ENCODE assay signal across 9 cellular contexts in genomic region chr16:89562939-89563338, GRCh38. TPM values are rescaled to one million over a fixed set of nuclear protein-coding genes. Genes with fewer than 3 reads are reported as not detected.
A peak's percentile ranks its signal among the peaks of the same experiment; 100 is the strongest.
DNase-seq lines count a peak whose midpoint lies in the region; ATAC-seq and TF ChIP-seq lines count a peak whose summit lies in the region.
"Had no signal": no experiment of that assay in that cellular context is flagged by ENCODE, and none has a peak within 500 bp of the region (broad histone marks: within the 10 kb centered on the region; RNA-seq: fewer than 3 reads in every experiment).

No MANE protein-coding gene starts in this region.

- no peak for DNase-seq in activated naive CD4-positive, alpha-beta T cell treated with anti-CD3 and anti-CD28 coated beads for 36 hours
- no peak for DNase-seq in activated naive CD4-positive, alpha-beta T cell treated with anti-CD3 and anti-CD28 coated beads, Interleukin-2, amount 50 U/mL, for 16 hours
- DNase-seq in SJCRH30 = no peak
- no peak for DNase-seq in epithelial cell of esophagus (ENCODE audit: low read depth)
- no peak for DNase-seq in stimulated activated naive B cell treated with anti-CD40 and anti-IgM and Interleukin-4, amounts not matched to agents 10 μg/mL and 1 μg/mL and 100 μg/mL, for 72 hours
- no peak for DNase-seq in left cardiac atrium
- DNase-seq in NOMO-1 treated with dmso at 0.1 percent for 144 hours (lab: John Stamatoyannopoulos, UW; ENCODE audit: unreplicated experiment) = no peak
- DNase-seq in NCI-H2196 (lab: John Stamatoyannopoulos, UW; ENCODE audit: unreplicated experiment) = no peak
- DNase-seq: upper lobe of right lung had no signal

- peaks cover 39% of the 10 kb centered on the region for H3K36me3 ChIP-seq in SJCRH30

- CTCF ChIA-PET in activated naive CD4-positive, alpha-beta T cell treated with anti-CD3 and anti-CD28 coated beads for 36 hours (lab: Charles Lee) = interaction anchor here (0.6 kb wide), 1 partner anchor 25 kb away, joined by 3 read pairs; no protein-coding TSS in a partner anchor

- TF ChIP-seq CTCF in epithelial cell of esophagus (IDR thresholded peaks at IDR 0.05; ENCODE audit: insufficient read depth, low read depth, low read length, missing control alignments) = no peak

- intact Hi-C loops in activated naive CD4-positive, alpha-beta T cell treated with anti-CD3 and anti-CD28 coated beads for 36 hours (cut with micrococcal nuclease) = no loop called here
- intact Hi-C loops in left cardiac atrium (cut with DNase I) = no loop called here

- H3K27ac Mint-ChIP-seq in activated naive CD4-positive, alpha-beta T cell treated with anti-CD3 and anti-CD28 coated beads for 36 hours = no peak overlapping the region
- H3K27ac Mint-ChIP-seq in stimulated activated naive B cell treated with anti-CD40 and anti-IgM and Interleukin-4, amounts not matched to agents 10 μg/mL and 1 μg/mL and 100 μg/mL, for 72 hours = peak overlapping the region; percentile 95

- peak overlapping the region; percentile 83 for H3K4me3 ChIP-seq in SJCRH30
- H3K4me3 ChIP-seq in epithelial cell of esophagus (ENCODE audit: low read length) = peak overlapping the region; percentile 84

- peaks cover 29% of the 10 kb centered on the region for H3K4me1 ChIP-seq in SJCRH30

- H3K27me3 ChIP-seq in SJCRH30 = no peaks in the 10 kb centered on the region
- H3K27me3 ChIP-seq: upper lobe of right lung had no signal

- peaks cover 48% of the 10 kb centered on the region for H3K4me1 Mint-ChIP-seq in activated naive CD4-positive, alpha-beta T cell treated with anti-CD3 and anti-CD28 coated beads for 36 hours (ENCODE audit: low read depth)
- H3K4me1 Mint-ChIP-seq in stimulated activated naive B cell treated with anti-CD40 and anti-IgM and Interleukin-4, amounts not matched to agents 10 μg/mL and 1 μg/mL and 100 μg/mL, for 72 hours = peaks cover 38 to 62% of the 10 kb centered on the region in 2 donors

- H3K36me3 Mint-ChIP-seq in activated naive CD4-positive, alpha-beta T cell treated with anti-CD3 and anti-CD28 coated beads for 36 hours (ENCODE audit: low read depth) = peaks cover 38% of the 10 kb centered on the region
- peaks cover 42 to 48% of the 10 kb centered on the region in 2 donors for H3K36me3 Mint-ChIP-seq in stimulated activated naive B cell treated with anti-CD40 and anti-IgM and Interleukin-4, amounts not matched to agents 10 μg/mL and 1 μg/mL and 100 μg/mL, for 72 hours

- H3K9me3 ChIP-seq in SJCRH30 (replicated peaks) = no peaks in the 10 kb centered on the region
- H3K9me3 ChIP-seq: upper lobe of right lung had no signal

- no peaks in the 10 kb centered on the region for H3K9me3 Mint-ChIP-seq in activated naive CD4-positive, alpha-beta T cell treated with anti-CD3 and anti-CD28 coated beads for 36 hours
- H3K9me3 Mint-ChIP-seq in stimulated activated naive B cell treated with anti-CD40 and anti-IgM and Interleukin-4, amounts not matched to agents 10 μg/mL and 1 μg/mL and 100 μg/mL, for 72 hours = no peaks in the 10 kb centered on the region

- no peak for ATAC-seq in stimulated activated naive B cell treated with anti-CD40 and anti-IgM and Interleukin-4, amounts not matched to agents 10 μg/mL and 1 μg/mL and 100 μg/mL, for 72 hours (replicated peaks)
- ATAC-seq in left cardiac atrium = no peak
- ATAC-seq: upper lobe of right lung had no signal

- no peak overlapping the region for H3K27ac ChIP-seq in SJCRH30
- H3K27ac ChIP-seq: upper lobe of right lung had no signal

- peak overlapping the region; percentile 97 for H3K4me3 Mint-ChIP-seq in activated naive CD4-positive, alpha-beta T cell treated with anti-CD3 and anti-CD28 coated beads for 36 hours
- H3K4me3 Mint-ChIP-seq in stimulated activated naive B cell treated with anti-CD40 and anti-IgM and Interleukin-4, amounts not matched to agents 10 μg/mL and 1 μg/mL and 100 μg/mL, for 72 hours = peak overlapping the region; percentile 95 to 97

- no peaks in the 10 kb centered on the region for H3K27me3 Mint-ChIP-seq in activated naive CD4-positive, alpha-beta T cell treated with anti-CD3 and anti-CD28 coated beads for 36 hours (ENCODE audit: low read depth)
- no peaks in the 10 kb centered on the region for H3K27me3 Mint-ChIP-seq in stimulated activated naive B cell treated with anti-CD40 and anti-IgM and Interleukin-4, amounts not matched to agents 10 μg/mL and 1 μg/mL and 100 μg/mL, for 72 hours

RNA-seq across cellular contexts. Expression of gene RPL13, which starts 2.5 kb away (rescaled TPM):
- 1,000 to 10,000 TPM; 3,875 to 3,899 TPM for total RNA-seq in activated naive CD4-positive, alpha-beta T cell treated with anti-CD3 and anti-CD28 coated beads for 36 hours
- total RNA-seq in SJCRH30 (2014; rRNA removed; shearing (Covaris generic)) = 5,665 and 6,596 TPM in 2 replicates
- total RNA-seq in left cardiac atrium = 1,000 to 10,000 TPM; 1,319 to 1,367 TPM

RNA-seq across cellular contexts. Expression of gene CPNE7, which starts 12.6 kb away (rescaled TPM):
- 1 to 10 TPM; 6.4 to 9.0 TPM for total RNA-seq in activated naive CD4-positive, alpha-beta T cell treated with anti-CD3 and anti-CD28 coated beads for 36 hours
- total RNA-seq in SJCRH30 (2014; rRNA removed; shearing (Covaris generic)) = not detected in 2 replicates
- not detected for total RNA-seq in left cardiac atrium

RNA-seq across cellular contexts. Expression of gene DPEP1, which starts 50.5 kb away (rescaled TPM):
- total RNA-seq in activated naive CD4-positive, alpha-beta T cell treated with anti-CD3 and anti-CD28 coated beads for 36 hours = not detected
- 1.6 and 1.7 TPM in 2 replicates for total RNA-seq in SJCRH30 (2014; rRNA removed; shearing (Covaris generic))
- not detected for total RNA-seq in left cardiac atrium

RNA-seq across cellular contexts. Expression of gene SPG7, which starts 54.7 kb away (rescaled TPM):
- 10 to 100 TPM; 62.4 to 67.7 TPM for total RNA-seq in activated naive CD4-positive, alpha-beta T cell treated with anti-CD3 and anti-CD28 coated beads for 36 hours
- total RNA-seq in SJCRH30 (2014; rRNA removed; shearing (Covaris generic)) = 137 and 161 TPM in 2 replicates
- 10 to 100 TPM; 78.5 to 99.5 TPM for total RNA-seq in left cardiac atrium
